Comparison of ENCODE assay signal across 13 cellular contexts in the genomic region with DNA sequence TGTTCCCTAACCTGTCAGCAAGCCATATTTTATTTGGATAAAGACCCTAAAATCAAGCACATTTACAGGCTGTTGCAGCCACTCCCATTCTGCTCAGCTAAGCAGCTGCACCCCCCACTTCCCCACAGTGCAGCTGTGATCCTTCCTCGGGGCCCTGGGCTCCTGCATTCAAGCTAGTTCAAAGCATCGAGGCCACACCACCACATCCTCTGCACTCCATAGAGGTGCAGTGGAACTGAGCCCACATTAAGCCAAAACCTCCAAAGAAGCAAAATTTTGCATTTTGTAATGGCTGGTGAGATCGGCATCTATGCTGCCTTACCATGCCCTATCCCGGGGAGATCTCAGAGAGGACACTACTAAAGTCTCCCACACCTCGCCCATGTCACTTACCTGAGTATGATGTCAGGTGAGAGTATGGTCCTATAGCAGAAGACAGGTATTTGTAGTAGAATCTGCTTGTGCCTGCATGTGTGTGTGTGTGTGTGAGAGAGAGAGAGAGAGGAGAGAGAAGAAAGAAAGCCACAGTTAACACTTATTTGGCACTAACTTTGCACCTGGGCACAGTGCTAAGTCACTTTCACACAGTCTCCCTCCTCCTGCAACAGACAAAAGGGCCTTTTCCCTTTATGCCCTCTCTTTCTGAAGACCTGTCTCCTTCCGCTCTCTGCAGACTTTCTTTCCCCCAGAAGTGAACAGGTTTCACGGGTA.
DNase-seq lines count a peak whose midpoint lies in the region; ATAC-seq and TF ChIP-seq lines count a peak whose summit lies in the region.
"Had no signal": no experiment of that assay in that cellular context is flagged by ENCODE, and none has a peak within 500 bp of the region (broad histone marks: within the 10 kb centered on the region; RNA-seq: fewer than 3 reads in every experiment).

No MANE protein-coding gene starts in this region.

- POLR2A ChIA-PET in HEK293 (lab: Yijun Ruan, JAX) = no interaction called here

- CTCF ChIA-PET in HEK293 (lab: Yijun Ruan, JAX) = interaction anchor here (1.6 kb wide), 1 partner anchor 20 kb away, joined by 7 read pairs; no protein-coding TSS in a partner anchor
- CTCF ChIA-PET in activated naive CD4-positive, alpha-beta T cell treated with anti-CD3 and anti-CD28 coated beads, Interleukin-2, amount 10 ng/mL, durations not matched to agents 7 days and 5 days (lab: Charles Lee) = interaction anchor here (1.5 kb wide), 2 partner anchors 20 to 377 kb away, joined by 3 read pairs; no protein-coding TSS in a partner anchor

- no peaks in the 10 kb centered on the region for H3K9me3 Mint-ChIP-seq in activated naive CD4-positive, alpha-beta T cell treated with anti-CD3 and anti-CD28 coated beads, Interleukin-2, amount 10 ng/mL, durations not matched to agents 7 days and 5 days

- DNase-seq in T-helper 9 cell = peak; percentile 31
- peak; percentile 83 for DNase-seq in activated naive CD4-positive, alpha-beta T cell treated with anti-CD3 and anti-CD28 coated beads, Interleukin-2, amount 10 ng/mL, durations not matched to agents 7 days and 5 days
- DNase-seq in stimulated activated CD4-positive, alpha-beta T cell treated with anti-CD3 and anti-CD28 coated beads, Interleukin-15, amount 100 ng/mL, for 24 hours = peak; percentile 34
- no peak for DNase-seq in HUDEP-2 (lab: John Stamatoyannopoulos, UW; ENCODE audit: unreplicated experiment in 76 of 76)
- DNase-seq in NCI-H128 (lab: John Stamatoyannopoulos, UW; ENCODE audit: unreplicated experiment) = no peak
- DNase-seq: AML-193, cerebellar nuclear complex, GDM1, NCI-H345, Right ventricle myocardium superior had no signal

- no peak overlapping the region for H3K4me3 ChIP-seq in HEK293 (ENCODE audit: low read depth, low read length)

- TF ChIP-seq CTCF in HEK293 (tag by site-specific recombination; IDR thresholded peaks at IDR 0.05) = no peak

- peak overlapping the region; percentile 62 for H3K4me3 Mint-ChIP-seq in activated naive CD4-positive, alpha-beta T cell treated with anti-CD3 and anti-CD28 coated beads, Interleukin-2, amount 10 ng/mL, durations not matched to agents 7 days and 5 days

- peaks cover 38% of the 10 kb centered on the region for H3K4me1 Mint-ChIP-seq in activated naive CD4-positive, alpha-beta T cell treated with anti-CD3 and anti-CD28 coated beads, Interleukin-2, amount 10 ng/mL, durations not matched to agents 7 days and 5 days

- peak overlapping the region; percentile 94 for H3K27ac Mint-ChIP-seq in activated naive CD4-positive, alpha-beta T cell treated with anti-CD3 and anti-CD28 coated beads, Interleukin-2, amount 10 ng/mL, durations not matched to agents 7 days and 5 days

- peaks cover 7% of the 10 kb centered on the region for H3K27me3 Mint-ChIP-seq in activated naive CD4-positive, alpha-beta T cell treated with anti-CD3 and anti-CD28 coated beads, Interleukin-2, amount 10 ng/mL, durations not matched to agents 7 days and 5 days

- no peaks in the 10 kb centered on the region for H3K4me1 ChIP-seq in HEK293 (ENCODE audit: control insufficient read depth, insufficient read depth, low read length)

- no peaks in the 10 kb centered on the region for H3K36me3 ChIP-seq in HEK293 (ENCODE audit: control insufficient read depth in 2 of 2, insufficient read depth in 1 of 2, low read length in 2 of 2)

- no peak overlapping the region for H3K27ac ChIP-seq in HEK293 (ENCODE audit: extremely low read depth, low read depth, low read length)

- no peaks in the 10 kb centered on the region for H3K36me3 Mint-ChIP-seq in activated naive CD4-positive, alpha-beta T cell treated with anti-CD3 and anti-CD28 coated beads, Interleukin-2, amount 10 ng/mL, durations not matched to agents 7 days and 5 days

- H3K9me3 ChIP-seq in HEK293 (ENCODE audit: control insufficient read depth, insufficient read depth, low read depth, low read length) = no peaks in the 10 kb centered on the region

- ATAC-seq in GM21447 (IDR thresholded peaks at IDR 0.05; ENCODE audit: unreplicated experiment) (no peak), SK-N-SH treated with all-trans-retinoic acid at 6 μM for 48 hours (no peak)

TF ChIP-seq in HEK293, 187 proteins besides CTCF, POLR2A, EP300 and RAD21:
- TF ChIP-seq ZNF341 (tag by site-specific recombination; IDR thresholded peaks at IDR 0.05; ENCODE audit: low read depth) = peak; percentile 47
- TF ChIP-seq EGR2 (tag by site-specific recombination; IDR thresholded peaks at IDR 0.05; ENCODE audit: low read depth) = no peak
- 0 out of 2 replicates have a peak, but pooled peaks have one; percentile 14 for TF ChIP-seq ZBTB20 (tag by site-specific recombination; IDR thresholded peaks at IDR 0.05)
TF ChIP-seq in HEK293: peak in this region for 2.

TF ChIP-seq in SK-N-SH treated with all-trans-retinoic acid at 6 μM for 48 hours, 23 proteins besides CTCF, POLR2A, EP300 and RAD21:
- TF ChIP-seq ZC3H10 (CRISPR knock-in tag; IDR thresholded peaks at IDR 0.05) (no peak), SNAI2 (CRISPR knock-in tag; IDR thresholded peaks at IDR 0.05) (no peak), ZNF565 (CRISPR knock-in tag; conservative IDR thresholded peaks at IDR 0.05; ENCODE audit: low read depth) (no peak), OSR1 (CRISPR knock-in tag; IDR thresholded peaks at IDR 0.05) (no peak), TCF4 (CRISPR knock-in tag; IDR thresholded peaks at IDR 0.05; ENCODE audit: borderline replicate concordance) (no peak), BACH2 (CRISPR knock-in tag; IDR thresholded peaks at IDR 0.05; ENCODE audit: borderline replicate concordance) (no peak), ZNF8 (CRISPR knock-in tag; IDR thresholded peaks at IDR 0.05) (no peak), ISL1 (CRISPR knock-in tag; IDR thresholded peaks at IDR 0.05) (no peak)
- TF ChIP-seq, protein P1, sequence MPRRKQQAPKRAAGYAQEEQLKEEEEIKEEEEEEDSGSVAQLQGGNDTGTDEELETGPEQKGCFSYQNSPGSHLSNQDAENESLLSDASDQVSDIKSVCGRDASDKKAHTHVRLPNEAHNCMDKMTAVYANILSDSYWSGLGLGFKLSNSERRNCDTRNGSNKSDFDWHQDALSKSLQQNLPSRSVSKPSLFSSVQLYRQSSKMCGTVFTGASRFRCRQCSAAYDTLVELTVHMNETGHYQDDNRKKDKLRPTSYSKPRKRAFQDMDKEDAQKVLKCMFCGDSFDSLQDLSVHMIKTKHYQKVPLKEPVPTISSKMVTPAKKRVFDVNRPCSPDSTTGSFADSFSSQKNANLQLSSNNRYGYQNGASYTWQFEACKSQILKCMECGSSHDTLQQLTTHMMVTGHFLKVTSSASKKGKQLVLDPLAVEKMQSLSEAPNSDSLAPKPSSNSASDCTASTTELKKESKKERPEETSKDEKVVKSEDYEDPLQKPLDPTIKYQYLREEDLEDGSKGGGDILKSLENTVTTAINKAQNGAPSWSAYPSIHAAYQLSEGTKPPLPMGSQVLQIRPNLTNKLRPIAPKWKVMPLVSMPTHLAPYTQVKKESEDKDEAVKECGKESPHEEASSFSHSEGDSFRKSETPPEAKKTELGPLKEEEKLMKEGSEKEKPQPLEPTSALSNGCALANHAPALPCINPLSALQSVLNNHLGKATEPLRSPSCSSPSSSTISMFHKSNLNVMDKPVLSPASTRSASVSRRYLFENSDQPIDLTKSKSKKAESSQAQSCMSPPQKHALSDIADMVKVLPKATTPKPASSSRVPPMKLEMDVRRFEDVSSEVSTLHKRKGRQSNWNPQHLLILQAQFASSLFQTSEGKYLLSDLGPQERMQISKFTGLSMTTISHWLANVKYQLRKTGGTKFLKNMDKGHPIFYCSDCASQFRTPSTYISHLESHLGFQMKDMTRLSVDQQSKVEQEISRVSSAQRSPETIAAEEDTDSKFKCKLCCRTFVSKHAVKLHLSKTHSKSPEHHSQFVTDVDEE (CRISPR knock-in tag; IDR thresholded peaks at IDR 0.05) = no peak
- TF ChIP-seq, protein P2, sequence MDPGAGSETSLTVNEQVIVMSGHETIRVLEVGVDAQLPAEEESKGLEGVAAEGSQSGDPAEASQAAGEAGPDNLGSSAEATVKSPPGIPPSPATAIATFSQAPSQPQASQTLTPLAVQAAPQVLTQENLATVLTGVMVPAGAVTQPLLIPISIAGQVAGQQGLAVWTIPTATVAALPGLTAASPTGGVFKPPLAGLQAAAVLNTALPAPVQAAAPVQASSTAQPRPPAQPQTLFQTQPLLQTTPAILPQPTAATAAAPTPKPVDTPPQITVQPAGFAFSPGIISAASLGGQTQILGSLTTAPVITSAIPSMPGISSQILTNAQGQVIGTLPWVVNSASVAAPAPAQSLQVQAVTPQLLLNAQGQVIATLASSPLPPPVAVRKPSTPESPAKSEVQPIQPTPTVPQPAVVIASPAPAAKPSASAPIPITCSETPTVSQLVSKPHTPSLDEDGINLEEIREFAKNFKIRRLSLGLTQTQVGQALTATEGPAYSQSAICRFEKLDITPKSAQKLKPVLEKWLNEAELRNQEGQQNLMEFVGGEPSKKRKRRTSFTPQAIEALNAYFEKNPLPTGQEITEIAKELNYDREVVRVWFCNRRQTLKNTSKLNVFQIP (CRISPR knock-in tag; IDR thresholded peaks at IDR 0.05; ENCODE audit: borderline replicate concordance, low read depth) = no peak

Comparison
In these comparisons a context has a peak if more than half of its experiments do, and no peak if none do; other contexts are left out.
1. DNase-seq: peak in T-helper 9 cell (single experiment), activated naive CD4-positive, alpha-beta T cell treated with anti-CD3 and anti-CD28 coated beads, Interleukin-2, amount 10 ng/mL, durations not matched to agents 7 days and 5 days (single experiment) and stimulated activated CD4-positive, alpha-beta T cell treated with anti-CD3 and anti-CD28 coated beads, Interleukin-15, amount 100 ng/mL, for 24 hours (single experiment); none in HUDEP-2 (0 of 76) and NCI-H128 (single experiment).